Comparison of ENCODE assay signal across 21 cellular contexts in genomic region chr2:5913729-5914390, GRCh38.
"Had no signal": no experiment of that assay in that cellular context is flagged by ENCODE, and none has a peak within 500 bp of the region (broad histone marks: within the 10 kb centered on the region; RNA-seq: fewer than 3 reads in every experiment).

No MANE protein-coding gene starts in this region.

- H3K4me1 ChIP-seq: vagina had no signal

- ATAC-seq: activated CD4-positive, alpha-beta T cell treated with anti-CD3 and anti-CD28 coated beads for 36 hours; activated T-cell treated with anti-CD3 and anti-CD28 coated beads, Interleukin-2, amount 50 U/mL, for 4 hours; natural killer cell had no signal

- H3K9me3 Mint-ChIP-seq: T-helper 1 cell treated with Interleukin-12 subunit alpha and Interleukin-12 subunit beta and Interleukin-4 antibody, amounts not matched to agents 30 μg/mL and 1 μg/mL, for 36 hours had no signal

- H3K9me3 ChIP-seq: thoracic aorta, vagina had no signal

- H3K36me3 ChIP-seq: thoracic aorta, vagina had no signal

- H3K27ac Mint-ChIP-seq: activated B cell treated with CpG ODN at 0.5 μM for 24 hours; activated CD4-positive, alpha-beta T cell treated with anti-CD3 and anti-CD28 coated beads for 36 hours; activated naive CD8-positive, alpha-beta T cell treated with anti-CD3 and anti-CD28 coated beads for 36 hours; activated T-helper 2 cell treated with anti-CD3 and anti-CD28 coated beads, Interferon-gamma antibody, Interleukin-2, Interleukin-4, amounts not matched to agents 10 μg/mL and 5 μg/mL and 100 μg/mL, durations not matched to agents 14 hours and 24 hours and 36 hours; natural killer cell; T-helper 1 cell treated with Interleukin-12 subunit alpha and Interleukin-12 subunit beta and Interleukin-4 antibody, amounts not matched to agents 30 μg/mL and 1 μg/mL, for 36 hours; type B pancreatic cell had no signal

- H3K4me1 Mint-ChIP-seq: activated B cell treated with CpG ODN at 0.5 μM for 24 hours; activated CD4-positive, alpha-beta T cell treated with anti-CD3 and anti-CD28 coated beads for 36 hours; activated naive CD8-positive, alpha-beta T cell treated with anti-CD3 and anti-CD28 coated beads for 36 hours; natural killer cell had no signal

- H3K4me3 Mint-ChIP-seq: activated B cell treated with CpG ODN at 0.5 μM for 24 hours; activated CD4-positive, alpha-beta T cell treated with anti-CD3 and anti-CD28 coated beads for 36 hours; activated naive CD8-positive, alpha-beta T cell treated with anti-CD3 and anti-CD28 coated beads for 36 hours; activated T-cell treated with anti-CD3 and anti-CD28 coated beads, Interleukin-2, amount 50 U/mL, for 4 hours; mesothelial cell of epicardium; natural killer cell; T-helper 1 cell treated with Interleukin-12 subunit alpha and Interleukin-12 subunit beta and Interleukin-4 antibody, amounts not matched to agents 30 μg/mL and 1 μg/mL, for 36 hours; type B pancreatic cell had no signal

- DNase-seq: activated B cell treated with CpG ODN at 0.5 μM for 24 hours; activated CD4-positive, alpha-beta T cell treated with anti-CD3 and anti-CD28 coated beads for 36 hours; activated CD4-positive, alpha-beta T cell treated with anti-CD3 and anti-CD28 coated beads, Interleukin-2, amount 50 U/mL, for 4 hours; activated CD8-positive, alpha-beta memory T cell treated with anti-CD3 and anti-CD28 coated beads for 24 hours; activated CD8-positive, alpha-beta memory T cell treated with anti-CD3 and anti-CD28 coated beads, Interleukin-2, amount 50 U/mL, for 4 hours; activated naive CD4-positive, alpha-beta T cell; activated naive CD8-positive, alpha-beta T cell treated with anti-CD3 and anti-CD28 coated beads for 36 hours; activated T-cell treated with anti-CD3 and anti-CD28 coated beads, Interleukin-2, amount 50 U/mL, for 4 hours; foreskin fibroblast; natural killer cell; retina; stimulated activated CD4-positive, alpha-beta T cell treated with anti-CD3 and anti-CD28 coated beads, Interleukin-4, amount 100 ng/mL, for 24 hours; stimulated activated naive CD4-positive, alpha-beta T cell treated with Interleukin-2 at 50 U/mL for 16 hours; T1000 had no signal

- H3K4me3 ChIP-seq: lung, thoracic aorta, vagina had no signal

- H3K27ac ChIP-seq: vagina had no signal

- H3K27me3 Mint-ChIP-seq: activated B cell treated with CpG ODN at 0.5 μM for 24 hours; activated CD4-positive, alpha-beta T cell treated with anti-CD3 and anti-CD28 coated beads for 36 hours; activated naive CD8-positive, alpha-beta T cell treated with anti-CD3 and anti-CD28 coated beads for 36 hours had no signal

- H3K36me3 Mint-ChIP-seq: activated naive CD8-positive, alpha-beta T cell treated with anti-CD3 and anti-CD28 coated beads for 36 hours; natural killer cell had no signal

- H3K27me3 ChIP-seq: vagina had no signal
